ENCODE assay signal across 30 cellular contexts in the genomic region with DNA sequence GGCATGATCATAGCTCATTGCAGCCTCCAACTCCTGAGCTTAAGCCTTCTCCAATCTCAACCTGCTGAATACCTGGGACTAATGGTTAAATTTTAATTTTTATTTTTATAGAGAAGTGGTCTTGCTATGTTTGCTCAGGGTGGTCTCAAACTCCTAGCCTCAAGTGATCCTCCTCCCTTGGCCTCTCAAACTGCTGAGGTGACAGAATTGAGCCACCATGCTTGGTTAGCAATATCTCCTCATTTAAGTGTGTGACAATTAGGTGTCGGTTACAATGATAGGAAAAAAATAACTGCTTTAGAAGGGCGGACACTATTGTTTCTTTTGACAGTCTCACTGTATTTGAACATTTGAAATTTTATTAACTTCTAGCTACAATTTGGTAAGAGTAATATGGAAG.
DNase-seq lines count a peak whose midpoint lies in the region; ATAC-seq, FAIRE-seq and TF ChIP-seq lines count a peak whose summit lies in the region.
"Had no signal": no experiment of that assay in that cellular context is flagged by ENCODE, and none has a peak within 500 bp of the region (broad histone marks: within the 10 kb centered on the region; RNA-seq: fewer than 3 reads in every experiment).

No MANE protein-coding gene starts in this region.

- TF ChIP-seq RAD21 in HepG2 (CRISPR knock-in tag; IDR thresholded peaks at IDR 0.05) (no peak), A549 (conservative IDR thresholded peaks at IDR 0.05 in 1 of 2, IDR thresholded peaks at IDR 0.05 in 1 of 2) (no peak)

- DNase-seq in HepG2 (ENCODE audit: low spot score) (no peak), right lobe of liver (no peak), A549 (ENCODE audit: low read depth in 1 of 2, low spot score in 1 of 2) (no peak), dedifferentiated amniotic fluid mesenchymal stem cell (ENCODE audit: extremely low spot score) (no peak)
- DNase-seq: 8988T; ACHN; AML-193; BE2C; C1 segment of cervical spinal cord; Caco-2; Calu3; CD4-positive, alpha-beta memory T cell; CD4-positive, alpha-beta T cell; CD4-positive, CD25-positive, alpha-beta regulatory T cell; CD8-positive, alpha-beta memory T cell; CD8-positive, alpha-beta T cell; COR-L47; DMS 273 treated with DMSO at 0.1 percent for 48 hours; DMS153; DMS53; DMS79; DMS79 treated with DMSO at 0.1 percent for 48 hours; DND-41; EL had no signal

- POLR2A ChIA-PET in HepG2 (lab: Yijun Ruan, JAX) = no interaction called here
- POLR2A ChIA-PET in A549 (lab: Yijun Ruan, JAX) = no interaction called here

- WGBS in HepG2 (ENCODE audit: low lambda C conversion rate) = 89% methylated on average over 2 of the region's 2 CpGs
- WGBS in right lobe of liver (ENCODE audit: insufficient coverage, low coverage, low lambda C conversion rate, missing lambda C conversion rate) = no CpG with 5 or more reads among the region's 2 CpGs
- WGBS in A549 (ENCODE audit: missing lambda C conversion rate) = 86% methylated on average over 2 of the region's 2 CpGs

- H3K4me1 ChIP-seq in HepG2 (ENCODE audit: insufficient read depth, low read length) = no peaks in the 10 kb centered on the region
- no peaks in the 10 kb centered on the region for H3K4me1 ChIP-seq in right lobe of liver
- H3K4me1 ChIP-seq in A549 = no peaks in the 10 kb centered on the region
- H3K4me1 ChIP-seq: BE2C; BLaER1; BLaER1 treated with 17β-estradiol and CSF1 and Interleukin-3, amounts not matched to agents 10 nM and 100 nM; Caco-2 had no signal

- in situ Hi-C loops in HepG2 (cut with HindIII; ENCODE audit: extremely low pct_ligation_motif_present, low pct_unique_long_range_greater_than_20kb) = no loop called here

- H3K27me3 ChIP-seq in HepG2 (ENCODE audit: control insufficient read depth in 1 of 2, insufficient read depth in 2 of 2, low read length in 2 of 2) (no peaks in the 10 kb centered on the region), right lobe of liver (no peaks in the 10 kb centered on the region)
- H3K27me3 ChIP-seq: BE2C; BLaER1; BLaER1 treated with 17β-estradiol and CSF1 and Interleukin-3, amounts not matched to agents 10 nM and 100 nM had no signal

- ATAC-seq in HepG2 (no peak), right lobe of liver (no peak), A549 (no peak)
- ATAC-seq: CD8-positive, alpha-beta T cell had no signal

- FAIRE-seq in HepG2 (lab: Jason Lieb, UNC) (no peak), A549 (lab: Jason Lieb, UNC) (no peak)
- FAIRE-seq: A204.1, D721Med had no signal

- BruUV-seq in HepG2 (replicated peaks; lab: Mats Ljungman, UMichigan) = no TSS peak

- H3K4me2 ChIP-seq in HepG2 (ENCODE audit: low read depth, low read length) = no peak overlapping the region
- no peak overlapping the region for H3K4me2 ChIP-seq in A549
- H3K4me2 ChIP-seq: BLaER1; BLaER1 treated with 17β-estradiol and CSF1 and Interleukin-3, amounts not matched to agents 10 nM and 100 nM had no signal

- no peak for TF ChIP-seq POLR2A in HepG2 (IDR thresholded peaks at IDR 0.05; ENCODE audit: insufficient read depth in 1 of 2, low read depth in 2 of 2, low read length in 2 of 2)
- no peak for TF ChIP-seq POLR2A in right lobe of liver (IDR thresholded peaks at IDR 0.05)
- no peak for TF ChIP-seq POLR2A in A549 (IDR thresholded peaks at IDR 0.05; ENCODE audit: low read length)

- H3K36me3 ChIP-seq in HepG2 (replicated peaks in 1 of 2; ENCODE audit: control insufficient read depth in 1 of 2, insufficient read depth in 2 of 2, low read length in 2 of 2) (no peaks in the 10 kb centered on the region; a peak in 1 of 5 replicates), right lobe of liver (no peaks in the 10 kb centered on the region)
- H3K36me3 ChIP-seq: BE2C; BLaER1; BLaER1 treated with 17β-estradiol and CSF1 and Interleukin-3, amounts not matched to agents 10 nM and 100 nM had no signal

- no peak overlapping the region for H3K9ac ChIP-seq in HepG2 (ENCODE audit: insufficient read depth, low read depth, low read length)
- H3K9ac ChIP-seq: BLaER1; BLaER1 treated with 17β-estradiol and CSF1 and Interleukin-3, amounts not matched to agents 10 nM and 100 nM had no signal

- H3K27ac ChIP-seq in HepG2 (ENCODE audit: extremely low read length, insufficient read depth, low read length) = no peak overlapping the region
- H3K27ac ChIP-seq in right lobe of liver = no peak overlapping the region
- no peak overlapping the region for H3K27ac ChIP-seq in A549
- H3K27ac ChIP-seq: 22Rv1; BLaER1; BLaER1 treated with 17β-estradiol and CSF1 and Interleukin-3, amounts not matched to agents 10 nM and 100 nM; C4-2B had no signal

- no peaks in the 10 kb centered on the region for H4K20me1 ChIP-seq in HepG2 (ENCODE audit: insufficient read depth, low read length)
- H4K20me1 ChIP-seq: BLaER1; BLaER1 treated with 17β-estradiol and CSF1 and Interleukin-3, amounts not matched to agents 10 nM and 100 nM had no signal

- CTCF ChIA-PET in HepG2 (lab: Yijun Ruan, JAX; ENCODE audit: low intra/inter-chr PET ratio, low total read pairs) = no interaction called here
- CTCF ChIA-PET in A549 (lab: Yijun Ruan, JAX) = no interaction called here

- no peaks in the 10 kb centered on the region for H3K79me2 ChIP-seq in HepG2 (ENCODE audit: insufficient read depth, low read length)

- H3K9me3 ChIP-seq in HepG2 (ENCODE audit: low read length) (no peaks in the 10 kb centered on the region), right lobe of liver (no peaks in the 10 kb centered on the region), A549 (no peaks in the 10 kb centered on the region)
- H3K9me3 ChIP-seq: BE2C; BLaER1; BLaER1 treated with 17β-estradiol and CSF1 and Interleukin-3, amounts not matched to agents 10 nM and 100 nM; Caco-2 had no signal

- TF ChIP-seq EP300 in HepG2 (IDR thresholded peaks at IDR 0.05; ENCODE audit: low read depth in 2 of 2, low read length in 2 of 2) (no peak), HepG2 (CRISPR knock-in tag; IDR thresholded peaks at IDR 0.05; ENCODE audit: borderline replicate concordance) (no peak), A549 (IDR thresholded peaks at IDR 0.05) (no peak)

- H2AFZ ChIP-seq in HepG2 (ENCODE audit: low read length) = no peak overlapping the region

- TF ChIP-seq CTCF in HepG2 (CRISPR knock-in tag; IDR thresholded peaks at IDR 0.05) = no peak
- no peak for TF ChIP-seq CTCF in right lobe of liver (IDR thresholded peaks at IDR 0.05)
- TF ChIP-seq CTCF in A549 (IDR thresholded peaks at IDR 0.05) = no peak

- intact Hi-C loops in HepG2 (cut with micrococcal nuclease; ENCODE audit: unreplicated experiment) = no loop called here
- intact Hi-C loops in right lobe of liver (cut with DNase I) = no loop called here

- H3K4me3 ChIP-seq in HepG2 (replicated peaks in 1 of 3; ENCODE audit: insufficient read depth in 1 of 3, low read depth in 2 of 3, low read length in 3 of 3) (no peak overlapping the region), right lobe of liver (no peak overlapping the region), A549 (no peak overlapping the region)
- H3K4me3 ChIP-seq: BLaER1; BLaER1 treated with 17β-estradiol and CSF1 and Interleukin-3, amounts not matched to agents 10 nM and 100 nM had no signal

TF ChIP-seq in HepG2, 621 proteins besides CTCF, POLR2A, EP300 and RAD21 (continues in another document):
- TF ChIP-seq PTBP1 (IDR thresholded peaks at IDR 0.05; ENCODE audit: low read depth, low read length, poor library complexity, severe bottlenecking) = no peak

TF ChIP-seq in A549, 52 proteins besides CTCF, POLR2A, EP300 and RAD21:
- TF ChIP-seq MAFK (IDR thresholded peaks at IDR 0.05; ENCODE audit: partially characterized antibody) (peak; percentile 34), CHD2 (IDR thresholded peaks at IDR 0.05; ENCODE audit: low read length, partially characterized antibody) (no peak)

Comparison
In these comparisons a context has a peak if more than half of its experiments do, and no peak if none do; other contexts are left out.
1. Of the 38 proteins assayed by ChIP-seq in both HepG2 and A549: peak only in HepG2: none; only in A549: none; in both: MAFK; in neither: 37.